27 cellular contexts compared by ENCODE assay signal in the genomic region with DNA sequence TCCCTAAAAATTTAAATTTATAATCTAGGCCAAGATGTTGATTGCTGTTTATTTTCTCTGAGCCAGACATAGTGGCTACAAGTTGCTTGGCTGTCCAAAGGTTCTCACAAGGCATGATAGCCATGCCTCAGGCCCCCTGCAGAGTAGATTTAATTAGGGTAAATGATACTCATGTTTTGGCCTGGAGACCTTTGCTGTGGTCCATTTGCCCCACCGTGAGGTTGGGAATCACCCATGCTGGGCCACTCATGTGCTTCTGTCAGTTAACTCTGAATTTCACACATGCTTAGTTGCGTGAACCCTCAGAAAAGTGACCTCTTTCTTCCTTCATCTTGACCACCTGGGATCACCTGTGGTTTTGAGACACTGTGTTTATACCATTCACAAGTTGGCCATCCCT.
"Had no signal": no experiment of that assay in that cellular context is flagged by ENCODE, and none has a peak within 500 bp of the region (broad histone marks: within the 10 kb centered on the region; RNA-seq: fewer than 3 reads in every experiment).

No MANE protein-coding gene starts in this region.

- H3K4me1 ChIP-seq: neural progenitor cell, parathyroid adenoma, psoas muscle, right lobe of liver, upper lobe of left lung had no signal

- H3K27me3 Mint-ChIP-seq: progenitor cell of endocrine pancreas; stimulated activated naive CD8-positive, alpha-beta T cell treated with anti-CD3 and anti-CD28 coated beads, Interleukin-15, Interleukin-2, amounts not matched to agents 100 ng/mL and 50 ng/mL, for 24 hours had no signal

- H3K27ac Mint-ChIP-seq: progenitor cell of endocrine pancreas; stimulated activated effector memory CD8-positive, alpha-beta T cell treated with anti-CD3 and anti-CD28 coated beads, Interleukin-12 subunit alpha, Interleukin-12 subunit beta, amount 100 ng/mL, for 72 hours; stimulated activated naive B cell treated with anti-CD40 and anti-IgM and Interleukin-4, amounts not matched to agents 10 μg/mL and 1 μg/mL and 100 μg/mL, for 72 hours; stimulated activated naive CD8-positive, alpha-beta T cell treated with anti-CD3 and anti-CD28 coated beads, Interleukin-15, Interleukin-2, amounts not matched to agents 100 ng/mL and 50 ng/mL, for 24 hours had no signal

- H3K4me3 ChIP-seq: neural progenitor cell, ovary, psoas muscle, right lobe of liver, sigmoid colon, stomach, thoracic aorta, thyroid gland, tibial nerve, upper lobe of left lung, vagina had no signal

- DNase-seq: occipital lobe; ovary; posterior cingulate gyrus; psoas muscle; right cardiac atrium; right lobe of liver; sigmoid colon; small intestine; stimulated activated CD4-positive, alpha-beta T cell treated with anti-CD3 and anti-CD28 coated beads, Interleukin-15, amount 100 ng/mL, for 24 hours; stimulated activated CD4-positive, alpha-beta T cell treated with anti-CD3 and anti-CD28 coated beads, Interleukin-2, amount 100 ng/mL, for 24 hours; stimulated activated CD4-positive, alpha-beta T cell treated with anti-CD3 and anti-CD28 coated beads, Interleukin-2, amount 100 ng/mL, for 48 hours; stimulated activated CD4-positive, alpha-beta T cell treated with anti-CD3 and anti-CD28 coated beads, Interleukin-4, amount 100 ng/mL, for 24 hours; stimulated activated naive B cell treated with anti-CD40 and anti-IgM and Interleukin-4, amounts not matched to agents 10 μg/mL and 1 μg/mL and 100 μg/mL, for 72 hours; stimulated activated naive CD4-positive, alpha-beta T cell treated with Interleukin-2 at 50 U/mL for 16 hours; stomach; thyroid gland; trophoblast cell; upper lobe of left lung had no signal

- H3K27ac ChIP-seq: neural progenitor cell, ovary, parathyroid adenoma, psoas muscle, right lobe of liver, stomach, tibial nerve, upper lobe of left lung, vagina had no signal

- H3K4me1 Mint-ChIP-seq: neural progenitor cell; stimulated activated effector memory CD8-positive, alpha-beta T cell treated with anti-CD3 and anti-CD28 coated beads, Interleukin-12 subunit alpha, Interleukin-12 subunit beta, amount 100 ng/mL, for 72 hours; stimulated activated naive B cell treated with anti-CD40 and anti-IgM and Interleukin-4, amounts not matched to agents 10 μg/mL and 1 μg/mL and 100 μg/mL, for 72 hours had no signal

- ATAC-seq: right lobe of liver; stimulated activated effector memory CD8-positive, alpha-beta T cell treated with anti-CD3 and anti-CD28 coated beads, Interleukin-12 subunit alpha, Interleukin-12 subunit beta, amount 100 ng/mL, for 72 hours; stimulated activated naive B cell treated with anti-CD40 and anti-IgM and Interleukin-4, amounts not matched to agents 10 μg/mL and 1 μg/mL and 100 μg/mL, for 72 hours had no signal

- H3K36me3 ChIP-seq: neural progenitor cell, ovary, right lobe of liver, sigmoid colon, stomach, thoracic aorta, thyroid gland, upper lobe of left lung, vagina had no signal

- H3K36me3 Mint-ChIP-seq: stimulated activated effector memory CD8-positive, alpha-beta T cell treated with anti-CD3 and anti-CD28 coated beads, Interleukin-12 subunit alpha, Interleukin-12 subunit beta, amount 100 ng/mL, for 72 hours had no signal

- H3K9ac ChIP-seq: neural progenitor cell, parathyroid adenoma had no signal

- H3K4me3 Mint-ChIP-seq: nephron; neural progenitor cell; stimulated activated effector memory CD8-positive, alpha-beta T cell treated with anti-CD3 and anti-CD28 coated beads, Interleukin-12 subunit alpha, Interleukin-12 subunit beta, amount 100 ng/mL, for 72 hours; stimulated activated naive B cell treated with anti-CD40 and anti-IgM and Interleukin-4, amounts not matched to agents 10 μg/mL and 1 μg/mL and 100 μg/mL, for 72 hours; stimulated activated naive CD8-positive, alpha-beta T cell treated with anti-CD3 and anti-CD28 coated beads, Interleukin-15, Interleukin-2, amounts not matched to agents 100 ng/mL and 50 ng/mL, for 24 hours had no signal

- H3K27me3 ChIP-seq: neural progenitor cell, ovary, right lobe of liver, sigmoid colon, stomach, thyroid gland, tibial nerve, upper lobe of left lung, vagina had no signal

- H3K9me3 ChIP-seq: ovary, psoas muscle, right lobe of liver, thyroid gland, vagina had no signal
